22 cellular contexts compared by ENCODE assay signal in the genomic region with DNA sequence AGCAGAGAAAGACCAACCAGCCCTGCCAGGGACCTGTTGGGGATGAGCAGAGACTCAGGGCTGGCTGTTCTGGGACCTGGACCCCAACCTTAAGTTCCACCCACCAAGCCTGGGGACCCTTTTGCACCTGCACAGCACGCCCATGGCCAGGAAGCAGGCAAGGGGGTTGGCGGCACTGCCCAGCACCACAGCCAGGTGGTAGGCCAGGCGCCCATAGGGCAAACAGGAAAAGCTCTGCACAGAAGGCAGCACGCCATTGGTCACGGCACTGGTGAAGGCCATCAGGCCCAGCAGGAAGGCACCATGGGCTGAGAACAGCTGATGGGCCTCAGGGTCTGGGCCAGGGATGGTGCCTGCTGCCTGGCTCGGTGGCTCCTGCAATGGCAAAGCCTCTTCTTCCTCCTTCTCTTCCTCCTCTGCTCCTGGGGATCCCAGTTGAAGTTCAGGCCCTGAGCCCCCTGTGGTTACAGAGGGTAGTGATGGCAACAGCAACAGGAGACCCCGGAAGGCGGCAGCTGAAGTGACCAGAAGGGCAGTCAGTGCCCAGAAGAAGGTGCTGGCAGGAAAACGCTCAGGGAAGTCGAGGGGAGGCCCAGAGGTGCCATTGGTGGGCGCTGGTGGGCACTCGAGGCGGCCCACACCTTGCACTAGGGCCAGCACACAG. TPM values are rescaled to one million over a fixed set of nuclear protein-coding genes. Genes with fewer than 3 reads are reported as not detected.
A peak's percentile ranks its signal among the peaks of the same experiment; 100 is the strongest.
DNase-seq lines count a peak whose midpoint lies in the region; ATAC-seq and TF ChIP-seq lines count a peak whose summit lies in the region.
"Had no signal": no experiment of that assay in that cellular context is flagged by ENCODE, and none has a peak within 500 bp of the region (broad histone marks: within the 10 kb centered on the region; RNA-seq: fewer than 3 reads in every experiment).

No MANE protein-coding gene starts in this region.

- H3K4me3 Mint-ChIP-seq in H9, result no peak overlapping the region
- H3K4me3 Mint-ChIP-seq in dendritic cell treated with granulocyte-macrophage colony-stimulating factor and Interleukin-4, amounts not matched to agents 40 ng/mL and 50 ng/mL, for 4 days, result no peak overlapping the region
- H3K4me3 Mint-ChIP-seq in activated CD4-positive, alpha-beta memory T cell treated with anti-CD3 and anti-CD28 coated beads, Interleukin-2, amount 10 ng/mL, durations not matched to agents 7 days and 5 days, result no peak overlapping the region
- no peak overlapping the region for H3K4me3 Mint-ChIP-seq in activated CD4-positive, alpha-beta T cell treated with anti-CD3 and anti-CD28 coated beads, Interleukin-2, amount 10 ng/mL, durations not matched to agents 24 days and 14 days

- peaks cover 50% of the 10 kb centered on the region for H3K27me3 Mint-ChIP-seq in H9 (ENCODE audit: low read depth)
- H3K27me3 Mint-ChIP-seq in dendritic cell treated with granulocyte-macrophage colony-stimulating factor and Interleukin-4, amounts not matched to agents 40 ng/mL and 50 ng/mL, for 4 days, result peaks cover 39% of the 10 kb centered on the region
- no peaks in the 10 kb centered on the region for H3K27me3 Mint-ChIP-seq in activated CD4-positive, alpha-beta memory T cell treated with anti-CD3 and anti-CD28 coated beads, Interleukin-2, amount 10 ng/mL, durations not matched to agents 7 days and 5 days
- H3K27me3 Mint-ChIP-seq in activated CD4-positive, alpha-beta T cell treated with anti-CD3 and anti-CD28 coated beads, Interleukin-2, amount 10 ng/mL, durations not matched to agents 24 days and 14 days, result peaks cover 2% of the 10 kb centered on the region

- intact Hi-C loops in dendritic cell treated with granulocyte-macrophage colony-stimulating factor and Interleukin-4, amounts not matched to agents 40 ng/mL and 50 ng/mL, for 4 days (cut with micrococcal nuclease), result loop anchor here (5.0 kb wide), 1 partner anchor 46 kb away; the partner anchor contains the start of gene CAMTA2
- intact Hi-C loops in activated CD4-positive, alpha-beta T cell treated with anti-CD3 and anti-CD28 coated beads, Interleukin-2, amount 10 ng/mL, durations not matched to agents 24 days and 14 days (cut with micrococcal nuclease), result no loop called here
- intact Hi-C loops in left ventricle myocardium superior (cut with micrococcal nuclease), result no loop called here

- POLR2A ChIA-PET in activated CD4-positive, alpha-beta memory T cell treated with anti-CD3 and anti-CD28 coated beads, Interleukin-2, amount 10 ng/mL, durations not matched to agents 7 days and 5 days (lab: Charles Lee), result interaction anchor here (2.1 kb wide), 1 partner anchor 12 kb away, joined by 6 read pairs; no protein-coding TSS in a partner anchor

- TF ChIP-seq CTCF in DOHH2 (IDR thresholded peaks at IDR 0.05; ENCODE audit: low read depth, low read length, poor library complexity, severe bottlenecking) (peak; percentile 24), H9 (conservative IDR thresholded peaks at IDR 0.05) (0 out of 3 replicates have a peak, but pooled peaks have one; percentile 26)

- DNase-seq in H9 (peak; percentile 51), neuronal stem cell (ENCODE audit: low spot score) (no peak), COR-L47 (lab: John Stamatoyannopoulos, UW) (no peak), left ventricle myocardium superior (no peak)
- DNase-seq in activated CD4-positive, alpha-beta memory T cell treated with anti-CD3 and anti-CD28 coated beads, Interleukin-2, amount 10 ng/mL, durations not matched to agents 7 days and 5 days, result no peak
- DNase-seq in activated CD4-positive, alpha-beta T cell treated with anti-CD3 and anti-CD28 coated beads, Interleukin-2, amount 10 ng/mL, durations not matched to agents 24 days and 14 days, result no peak
- DNase-seq: DMS 273 treated with DMSO at 0.1 percent for 48 hours, GF-D8, HCEC 1CT, KG1, NCI-H1694 treated with DMSO at 0.1 percent for 48 hours, NCI-H2107, NCI-H2227 treated with DMSO at 0.1 percent for 48 hours, NCI-H510A treated with DMSO at 0.1 percent for 48 hours, NCI-H774, PC-3, RPMI8226, SHP77 treated with DMSO at 0.1 percent for 48 hours, SK-N-SH had no signal

- no peak overlapping the region for H3K27ac Mint-ChIP-seq in H9
- peak overlapping the region; percentile 97 for H3K27ac Mint-ChIP-seq in dendritic cell treated with granulocyte-macrophage colony-stimulating factor and Interleukin-4, amounts not matched to agents 40 ng/mL and 50 ng/mL, for 4 days
- H3K27ac Mint-ChIP-seq in activated CD4-positive, alpha-beta memory T cell treated with anti-CD3 and anti-CD28 coated beads, Interleukin-2, amount 10 ng/mL, durations not matched to agents 7 days and 5 days, result no peak overlapping the region
- H3K27ac Mint-ChIP-seq in activated CD4-positive, alpha-beta T cell treated with anti-CD3 and anti-CD28 coated beads, Interleukin-2, amount 10 ng/mL, durations not matched to agents 24 days and 14 days, result no peak overlapping the region

- ATAC-seq in left ventricle myocardium superior, result no peak
- ATAC-seq: PC-3 had no signal

- no peak overlapping the region for H3K18ac ChIP-seq in H9 (ENCODE audit: insufficient read length, low read depth, low read length)
- H3K18ac ChIP-seq in neuronal stem cell (ENCODE audit: low read length), result no peak overlapping the region

- H3K23ac ChIP-seq in H9 (ENCODE audit: insufficient read length, low read depth, low read length) (no peak overlapping the region), neuronal stem cell (ENCODE audit: low read depth, low read length, poor library complexity) (peak overlapping the region; percentile 75)

- no peak overlapping the region for H3K4me3 ChIP-seq in DOHH2 (ENCODE audit: low read length)
- peak overlapping the region in 1 of 2 donors; percentile 53 for H3K4me3 ChIP-seq in neuronal stem cell (ENCODE audit: low read length in 2 of 2)

- H2AK5ac ChIP-seq in H9 (ENCODE audit: insufficient read length, low read length), result no peak overlapping the region
- H2AK5ac ChIP-seq in neuronal stem cell (ENCODE audit: low read depth, low read length), result peak overlapping the region; percentile 96

- H3K79me1 ChIP-seq in H9 (ENCODE audit: insufficient read depth, low read depth, low read length, poor library complexity, severe bottlenecking) (no peaks in the 10 kb centered on the region), neuronal stem cell (ENCODE audit: low read depth, low read length) (peaks cover 4% of the 10 kb centered on the region)

- H2AFZ ChIP-seq in H9 (ENCODE audit: low read length) (no peak overlapping the region), neuronal stem cell (ENCODE audit: low read length) (no peak overlapping the region)

- no peak overlapping the region for H2BK15ac ChIP-seq in H9 (ENCODE audit: low read depth, low read length)
- H2BK15ac ChIP-seq in neuronal stem cell (ENCODE audit: low read length), result peak overlapping the region; percentile 88

- H3K27me3 ChIP-seq in DOHH2 (ENCODE audit: control insufficient read depth, low read length) (0 out of 2 replicates have a peak, but pooled peaks cover 5% of the 10 kb centered on the region), H9 (ENCODE audit: insufficient read depth, low read length) (peaks cover 2% of the 10 kb centered on the region; the same call in 1 of the 2 replicates), neuronal stem cell (ENCODE audit: control insufficient read depth in 3 of 3, insufficient read depth in 3 of 3, low read depth in 1 of 3, low read length in 3 of 3) (peaks cover 0 to 40% (median 17%) of the 10 kb centered on the region in 3 experiments)

- H4K20me1 ChIP-seq in DOHH2 (ENCODE audit: control insufficient read depth, insufficient read depth, low read depth, low read length) (no peaks in the 10 kb centered on the region), H9 (ENCODE audit: control insufficient read depth, insufficient read depth, insufficient read length) (no peaks in the 10 kb centered on the region)

- H3K36me3 ChIP-seq in DOHH2 (ENCODE audit: control insufficient read depth, low read length) (no peaks in the 10 kb centered on the region), neuronal stem cell (replicated peaks in 1 of 2; ENCODE audit: control insufficient read depth in 2 of 2, insufficient read depth in 2 of 2, low read length in 2 of 2) (no peaks in the 10 kb centered on the region)

- H3K9me2 ChIP-seq in DOHH2 (replicated peaks; ENCODE audit: control insufficient read depth, low read length), result no peaks in the 10 kb centered on the region
- H3K9me2 ChIP-seq: SK-N-SH had no signal

- CTCF ChIA-PET in activated CD4-positive, alpha-beta memory T cell treated with anti-CD3 and anti-CD28 coated beads, Interleukin-2, amount 10 ng/mL, durations not matched to agents 7 days and 5 days (lab: Charles Lee), result interaction anchor here (3.0 kb wide), 1 partner anchor 16 kb away, joined by 16 read pairs; no protein-coding TSS in a partner anchor

- H2BK120ac ChIP-seq in H9 (ENCODE audit: low read depth, low read length, poor library complexity, severe bottlenecking) (no peak overlapping the region), neuronal stem cell (ENCODE audit: low read depth, low read length) (no peak overlapping the region)

- H4K8ac ChIP-seq in H9 (replicated peaks; ENCODE audit: insufficient read length, low read depth, low read length), result no peak overlapping the region
- H4K8ac ChIP-seq in neuronal stem cell (ENCODE audit: low read depth, low read length), result no peak overlapping the region

- H3K56ac ChIP-seq in H9 (ENCODE audit: insufficient read length, low read depth, low read length), result no peak overlapping the region

- H3K4me2 ChIP-seq in DOHH2 (ENCODE audit: low read length) (no peak overlapping the region), H9 (ENCODE audit: insufficient read depth, insufficient read length, low read length) (no peak overlapping the region), neuronal stem cell (ENCODE audit: insufficient read depth, low read length, poor library complexity, severe bottlenecking) (no peak overlapping the region)
- H3K4me2 ChIP-seq: SK-N-SH had no signal

- H2BK5ac ChIP-seq in H9 (ENCODE audit: insufficient read length, low read length) (no peak overlapping the region), neuronal stem cell (ENCODE audit: low read length) (no peak overlapping the region)

- no peak overlapping the region for H3T11ph ChIP-seq in H9 (ENCODE audit: low read length)

- H3K23me2 ChIP-seq in H9 (ENCODE audit: insufficient read length, low read depth, low read length, poor library complexity, severe bottlenecking), result no peaks in the 10 kb centered on the region

- H3K4me1 ChIP-seq in DOHH2 (ENCODE audit: control insufficient read depth, low read length), result peaks cover 34% of the 10 kb centered on the region
- no peaks in the 10 kb centered on the region for H3K4me1 ChIP-seq in H9 (ENCODE audit: insufficient read depth, low read length)
- H3K4me1 ChIP-seq in neuronal stem cell (ENCODE audit: control insufficient read depth in 2 of 2, insufficient read depth in 1 of 2, low read depth in 1 of 2, low read length in 2 of 2), result peaks cover 0 to 2% of the 10 kb centered on the region in 2 donors

- H3K36me3 Mint-ChIP-seq in H9 (ENCODE audit: insufficient read depth in 1 of 3, low read depth in 3 of 3), result no peaks in the 10 kb centered on the region
- H3K36me3 Mint-ChIP-seq in dendritic cell treated with granulocyte-macrophage colony-stimulating factor and Interleukin-4, amounts not matched to agents 40 ng/mL and 50 ng/mL, for 4 days (ENCODE audit: low read depth), result no peaks in the 10 kb centered on the region
- H3K36me3 Mint-ChIP-seq in activated CD4-positive, alpha-beta memory T cell treated with anti-CD3 and anti-CD28 coated beads, Interleukin-2, amount 10 ng/mL, durations not matched to agents 7 days and 5 days (ENCODE audit: low read depth), result no peaks in the 10 kb centered on the region
- H3K36me3 Mint-ChIP-seq in activated CD4-positive, alpha-beta T cell treated with anti-CD3 and anti-CD28 coated beads, Interleukin-2, amount 10 ng/mL, durations not matched to agents 24 days and 14 days (ENCODE audit: low read depth), result peaks cover 2% of the 10 kb centered on the region

- H4K91ac ChIP-seq in H9 (ENCODE audit: insufficient read length, low read depth, low read length), result no peak overlapping the region
- H4K91ac ChIP-seq in neuronal stem cell (ENCODE audit: low read depth, low read length, poor library complexity), result no peak overlapping the region

- no CpG with 5 or more reads among the region's 13 CpGs for WGBS in H9 (ENCODE audit: extremely low coverage, insufficient read length, low lambda C conversion rate)
- WGBS in neuronal stem cell (ENCODE audit: extremely low coverage in 2 of 2, insufficient read length in 2 of 2, insufficient replicate concordance in 1 of 2), 2 donors, result no CpG with 5 or more reads among the region's 13 CpGs

- peaks cover 0 to 3% of the 10 kb centered on the region in 2 experiments; a peak in 1 of 4 replicates for H3K4me1 Mint-ChIP-seq in H9
- H3K4me1 Mint-ChIP-seq in dendritic cell treated with granulocyte-macrophage colony-stimulating factor and Interleukin-4, amounts not matched to agents 40 ng/mL and 50 ng/mL, for 4 days (ENCODE audit: low read depth), result peaks cover 47% of the 10 kb centered on the region
- peaks cover 17% of the 10 kb centered on the region for H3K4me1 Mint-ChIP-seq in activated CD4-positive, alpha-beta memory T cell treated with anti-CD3 and anti-CD28 coated beads, Interleukin-2, amount 10 ng/mL, durations not matched to agents 7 days and 5 days
- peaks cover 22% of the 10 kb centered on the region for H3K4me1 Mint-ChIP-seq in activated CD4-positive, alpha-beta T cell treated with anti-CD3 and anti-CD28 coated beads, Interleukin-2, amount 10 ng/mL, durations not matched to agents 24 days and 14 days

- H3K14ac ChIP-seq in H9 (ENCODE audit: insufficient read depth, low read length) (no peak overlapping the region), neuronal stem cell (ENCODE audit: low read length) (peak overlapping the region; percentile 85)

- H2BK20ac ChIP-seq in H9 (ENCODE audit: low read depth, low read length, poor library complexity, severe bottlenecking), result no peak overlapping the region

- H3K27ac ChIP-seq in DOHH2 (ENCODE audit: low read depth, low read length) (no peak overlapping the region), H9 (ENCODE audit: insufficient read length, low read depth, low read length) (no peak overlapping the region), neuronal stem cell (replicated peaks; ENCODE audit: low read length) (no peak overlapping the region)
- H3K27ac ChIP-seq: C4-2B had no signal

- H3K79me2 ChIP-seq in DOHH2 (ENCODE audit: control insufficient read depth, low read length) (no peaks in the 10 kb centered on the region), H9 (ENCODE audit: insufficient read depth, low read length) (no peaks in the 10 kb centered on the region)

- H3K9ac ChIP-seq in H9 (ENCODE audit: extremely low read depth, insufficient read length, low read length), result no peak overlapping the region
- H3K9ac ChIP-seq in neuronal stem cell (ENCODE audit: low read depth, low read length, poor library complexity), result no peak overlapping the region
- H3K9ac ChIP-seq: SK-N-SH had no signal

- H3K9me3 ChIP-seq in DOHH2 (ENCODE audit: control insufficient read depth, insufficient read depth, low read length) (no peaks in the 10 kb centered on the region), H9 (ENCODE audit: control insufficient read depth, low read depth, low read length) (no peaks in the 10 kb centered on the region), neuronal stem cell (replicated peaks in 1 of 2; ENCODE audit: control insufficient read depth in 2 of 2, insufficient read depth in 1 of 2, low read depth in 1 of 2, low read length in 2 of 2) (no peaks in the 10 kb centered on the region)
- H3K9me3 ChIP-seq: SK-N-SH had no signal

- H3K4ac ChIP-seq in H9 (ENCODE audit: low read depth, low read length) (no peak overlapping the region), neuronal stem cell (ENCODE audit: low read length) (no peak overlapping the region)

- H2BK12ac ChIP-seq in H9 (ENCODE audit: insufficient read length, low read depth, low read length), result no peak overlapping the region
- peak overlapping the region; percentile 63 for H2BK12ac ChIP-seq in neuronal stem cell (ENCODE audit: low read length)

- H4K5ac ChIP-seq in H9 (ENCODE audit: insufficient read length, low read depth, low read length), result no peak overlapping the region

- H3F3A ChIP-seq in DOHH2 (ENCODE audit: control insufficient read depth, insufficient read depth), result peaks cover 8% of the 10 kb centered on the region

- no peaks in the 10 kb centered on the region for H3K9me3 Mint-ChIP-seq in H9
- H3K9me3 Mint-ChIP-seq in dendritic cell treated with granulocyte-macrophage colony-stimulating factor and Interleukin-4, amounts not matched to agents 40 ng/mL and 50 ng/mL, for 4 days, result no peaks in the 10 kb centered on the region
- H3K9me3 Mint-ChIP-seq in activated CD4-positive, alpha-beta memory T cell treated with anti-CD3 and anti-CD28 coated beads, Interleukin-2, amount 10 ng/mL, durations not matched to agents 7 days and 5 days, result no peaks in the 10 kb centered on the region
- H3K9me3 Mint-ChIP-seq in activated CD4-positive, alpha-beta T cell treated with anti-CD3 and anti-CD28 coated beads, Interleukin-2, amount 10 ng/mL, durations not matched to agents 24 days and 14 days, result no peaks in the 10 kb centered on the region

RNA-seq across cellular contexts. Expression of gene SLC52A1, which starts 1.7 kb away (rescaled TPM):
- total RNA-seq in H9 (2021), result 0.15 and 0.17 TPM in 2 replicates
- 0.06 TPM for polyA plus RNA-seq in neuronal stem cell (2013, experiment 1 of 2)
- 0.10 TPM for polyA plus RNA-seq in neuronal stem cell (2013, experiment 2 of 2)
- under 1 TPM; 0.65 to 0.68 TPM for total RNA-seq in activated CD4-positive, alpha-beta memory T cell treated with anti-CD3 and anti-CD28 coated beads, Interleukin-2, amount 10 ng/mL, durations not matched to agents 7 days and 5 days
- 0.14 TPM in 2 replicates for total RNA-seq in activated CD4-positive, alpha-beta T cell treated with anti-CD3 and anti-CD28 coated beads, Interleukin-2, amount 10 ng/mL, durations not matched to agents 24 days and 14 days
- not detected for total RNA-seq in left ventricle myocardium superior
- total RNA-seq: PC-3 had no signal

RNA-seq across cellular contexts. Expression of gene KIF1C, which starts 35.7 kb away (rescaled TPM):
- 85.6 and 87.3 TPM in 2 replicates for total RNA-seq in H9 (2021)
- polyA plus RNA-seq in neuronal stem cell (2013, experiment 1 of 2), result 16.5 TPM
- 16.8 TPM for polyA plus RNA-seq in neuronal stem cell (2013, experiment 2 of 2)
- total RNA-seq in activated CD4-positive, alpha-beta memory T cell treated with anti-CD3 and anti-CD28 coated beads, Interleukin-2, amount 10 ng/mL, durations not matched to agents 7 days and 5 days, result 10 to 100 TPM; 37.4 to 38.5 TPM
- 62.3 TPM in 2 replicates for total RNA-seq in activated CD4-positive, alpha-beta T cell treated with anti-CD3 and anti-CD28 coated beads, Interleukin-2, amount 10 ng/mL, durations not matched to agents 24 days and 14 days
- total RNA-seq in left ventricle myocardium superior, result 747 TPM

RNA-seq across cellular contexts. Expression of gene INCA1, which starts 36.2 kb away (rescaled TPM):
- total RNA-seq in H9 (2021), result 1.3 and 1.5 TPM in 2 replicates
- 0.68 TPM for polyA plus RNA-seq in neuronal stem cell (2013, experiment 1 of 2)
- polyA plus RNA-seq in neuronal stem cell (2013, experiment 2 of 2), result 0.64 TPM
- under 1 TPM in 1 of 2 experiments, not detected in 1; 0.25 TPM for total RNA-seq in activated CD4-positive, alpha-beta memory T cell treated with anti-CD3 and anti-CD28 coated beads, Interleukin-2, amount 10 ng/mL, durations not matched to agents 7 days and 5 days
- total RNA-seq in activated CD4-positive, alpha-beta T cell treated with anti-CD3 and anti-CD28 coated beads, Interleukin-2, amount 10 ng/mL, durations not matched to agents 24 days and 14 days, result 0.56 and 0.69 TPM in 2 replicates
- total RNA-seq in left ventricle myocardium superior, result 3.2 TPM
- total RNA-seq: PC-3 had no signal

RNA-seq across cellular contexts. Expression of gene ZFP3, which starts 44.8 kb away (rescaled TPM):
- total RNA-seq in H9 (2021) (0.11 and 0.18 TPM in 2 replicates), left ventricle myocardium superior (11.1 TPM)
- polyA plus RNA-seq in neuronal stem cell (2013, experiment 1 of 2), result 0.32 TPM
- 0.25 TPM for polyA plus RNA-seq in neuronal stem cell (2013, experiment 2 of 2)
- total RNA-seq in activated CD4-positive, alpha-beta memory T cell treated with anti-CD3 and anti-CD28 coated beads, Interleukin-2, amount 10 ng/mL, durations not matched to agents 7 days and 5 days, result 1 to 10 TPM; 2.9 to 3.4 TPM
- 1.9 and 2.6 TPM in 2 replicates for total RNA-seq in activated CD4-positive, alpha-beta T cell treated with anti-CD3 and anti-CD28 coated beads, Interleukin-2, amount 10 ng/mL, durations not matched to agents 24 days and 14 days

RNA-seq across cellular contexts. Expression of gene CAMTA2, which starts 46.0 kb away (rescaled TPM):
- total RNA-seq in H9 (2021) (13.7 and 15.6 TPM in 2 replicates), left ventricle myocardium superior (35.9 TPM)
- 10.8 TPM for polyA plus RNA-seq in neuronal stem cell (2013, experiment 1 of 2)
- 9.7 TPM for polyA plus RNA-seq in neuronal stem cell (2013, experiment 2 of 2)
- 10 to 100 TPM; 73.2 to 80.1 TPM for total RNA-seq in activated CD4-positive, alpha-beta memory T cell treated with anti-CD3 and anti-CD28 coated beads, Interleukin-2, amount 10 ng/mL, durations not matched to agents 7 days and 5 days
- total RNA-seq in activated CD4-positive, alpha-beta T cell treated with anti-CD3 and anti-CD28 coated beads, Interleukin-2, amount 10 ng/mL, durations not matched to agents 24 days and 14 days, result 87.7 and 89.7 TPM in 2 replicates
